ENCODE assay signal across 26 cellular contexts in the genomic region with DNA sequence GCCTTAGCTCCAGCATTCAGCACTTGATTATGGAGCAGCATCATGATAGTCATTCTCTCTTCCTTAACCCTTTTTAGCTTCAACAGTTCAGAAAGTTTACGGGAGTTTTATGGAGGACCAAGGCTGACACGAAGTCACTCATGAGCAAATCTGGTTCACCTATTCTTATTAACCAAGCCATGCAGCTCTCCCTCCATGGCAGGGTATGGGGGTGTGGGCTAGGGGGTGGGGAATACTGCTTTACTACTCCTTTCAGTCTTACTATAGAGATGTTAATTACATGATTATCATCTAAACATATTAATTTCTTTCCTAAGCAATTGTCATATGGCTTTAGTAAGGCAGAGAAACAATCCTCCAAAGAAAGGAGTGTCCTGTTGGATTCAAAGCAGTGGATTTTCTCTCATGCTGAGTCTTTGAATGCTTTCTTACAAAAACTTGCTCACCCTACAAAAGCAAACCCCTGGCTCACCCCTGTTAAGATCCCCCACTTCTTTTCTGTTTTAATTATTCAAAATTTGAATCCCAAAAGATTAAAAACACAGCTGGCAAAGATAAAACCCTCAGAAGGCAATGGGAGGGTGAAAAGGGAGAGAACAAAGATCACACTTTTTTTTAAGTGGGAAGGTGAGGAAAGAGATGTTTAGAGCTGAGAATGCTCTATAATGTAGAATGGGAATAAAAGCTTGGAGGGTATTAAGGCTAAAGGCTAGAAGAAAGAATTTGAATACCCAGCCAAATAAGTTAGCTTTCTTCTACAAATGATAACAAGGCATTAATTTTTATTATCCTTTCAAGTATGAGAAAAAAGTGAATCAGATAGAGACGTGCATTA. TPM values are rescaled to one million over a fixed set of nuclear protein-coding genes. Genes with fewer than 3 reads are reported as not detected.
DNase-seq lines count a peak whose midpoint lies in the region; ATAC-seq, FAIRE-seq and TF ChIP-seq lines count a peak whose summit lies in the region.
"Had no signal": no experiment of that assay in that cellular context is flagged by ENCODE, and none has a peak within 500 bp of the region (broad histone marks: within the 10 kb centered on the region; RNA-seq: fewer than 3 reads in every experiment).

No MANE protein-coding gene starts in this region.

- peak; percentile 52 for FAIRE-seq in urothelium cell line (lab: Jason Lieb, UNC)
- FAIRE-seq: GM12891 had no signal

- no peaks in the 10 kb centered on the region for H3K36me3 Mint-ChIP-seq in endodermal cell (ENCODE audit: low read depth)
- H3K36me3 Mint-ChIP-seq: CD4-positive, alpha-beta memory T cell had no signal

- no peak for ATAC-seq in sciatic nerve
- ATAC-seq: HCT116, Panc1 had no signal

- H3K36me3 ChIP-seq in HUES48 (ENCODE audit: control insufficient read depth, insufficient read depth, low read length) (no peaks in the 10 kb centered on the region), endodermal cell (ENCODE audit: control insufficient read depth, insufficient read depth, low read length) (no peaks in the 10 kb centered on the region)

- H3K4me3 Mint-ChIP-seq in endodermal cell = no peak overlapping the region
- H3K4me3 Mint-ChIP-seq: CD4-positive, alpha-beta memory T cell had no signal

- no peak overlapping the region for H3K4me3 ChIP-seq in HUES48 (ENCODE audit: low read depth, low read length)
- no peak overlapping the region for H3K4me3 ChIP-seq in endodermal cell (ENCODE audit: low read length)

- WGBS in endodermal cell (ENCODE audit: insufficient coverage in 1 of 2, insufficient read length in 1 of 2), 2 experiments = 56 to 71% methylated on average over 1 to 3 of the region's 3 CpGs

- no peak overlapping the region for H3K9ac ChIP-seq in HUES48 (ENCODE audit: low read depth, low read length)
- H3K9ac ChIP-seq in endodermal cell (ENCODE audit: extremely low read depth, low read length, poor library complexity, severe bottlenecking) = no peak overlapping the region

- H3K9me3 Mint-ChIP-seq in endodermal cell = peaks cover 5% of the 10 kb centered on the region

- peaks cover 54% of the 10 kb centered on the region for H3K4me1 Mint-ChIP-seq in endodermal cell
- H3K4me1 Mint-ChIP-seq: CD4-positive, alpha-beta memory T cell had no signal

- intact Hi-C loops in sciatic nerve (cut with DNase I) = no loop called here

- H3K9me3 ChIP-seq in HUES48 (ENCODE audit: control insufficient read depth, insufficient read depth, low read length) (no peaks in the 10 kb centered on the region), endodermal cell (ENCODE audit: control insufficient read depth, low read length) (no peaks in the 10 kb centered on the region)

- peak overlapping the region; percentile 18 for H3K27ac Mint-ChIP-seq in endodermal cell
- H3K27ac Mint-ChIP-seq: CD4-positive, alpha-beta memory T cell had no signal

- in situ Hi-C loops in KBM-7 (cut with MboI; ENCODE audit: low pct_unique_long_range_greater_than_20kb, low sequenced_read_pairs) = no loop called here

- peaks cover 6% of the 10 kb centered on the region for H3K27me3 Mint-ChIP-seq in endodermal cell (ENCODE audit: insufficient read depth)
- H3K27me3 Mint-ChIP-seq: CD4-positive, alpha-beta memory T cell had no signal

- H3K4me1 ChIP-seq in HUES48 (ENCODE audit: control insufficient read depth, insufficient read depth, low read length) (peaks cover 60% of the 10 kb centered on the region), endodermal cell (ENCODE audit: control insufficient read depth, insufficient read depth, low read length) (peaks cover 38% of the 10 kb centered on the region)

- DNase-seq in endodermal cell (no peak), iPS-NIHi7 (ENCODE audit: extremely low spot score) (peak; percentile 17), urothelium cell line (ENCODE audit: low spot score) (no peak), sciatic nerve (ENCODE audit: low spot score) (no peak), KBM-7 (no peak), ecto neural progenitor cell (ENCODE audit: low spot score) (no peak)
- DNase-seq: C1 segment of cervical spinal cord; CD4-positive, alpha-beta memory T cell; COR-L47; DMS 273 treated with DMSO at 0.1 percent for 48 hours; DMS79 treated with DMSO at 0.1 percent for 48 hours; GF-D8; Karpas-422; NCI-H1092; NCI-H1417 treated with DMSO at 0.1 percent for 48 hours; NCI-H1694 treated with DMSO at 0.1 percent for 48 hours; NCI-H2081; NCI-H2227 treated with DMSO at 0.1 percent for 48 hours; NCI-H69; SHP77 had no signal

- no peak for TF ChIP-seq CTCF in endodermal cell (conservative IDR thresholded peaks at IDR 0.05)

- peak overlapping the region; percentile 70 for H3K27ac ChIP-seq in HUES48 (ENCODE audit: low read depth, low read length)
- H3K27ac ChIP-seq in endodermal cell (ENCODE audit: low read depth, low read length) = no peak overlapping the region
- H3K27ac ChIP-seq: RWPE1 had no signal

- peaks cover 45% of the 10 kb centered on the region for H3K27me3 ChIP-seq in HUES48 (ENCODE audit: control insufficient read depth, insufficient read depth, low read length)
- H3K27me3 ChIP-seq in endodermal cell (ENCODE audit: control insufficient read depth, insufficient read depth, low read length, poor library complexity, severe bottlenecking) = no peaks in the 10 kb centered on the region

RNA-seq across cellular contexts. Expression of a gene that starts 46.4 kb away (rescaled TPM):
- total RNA-seq in endodermal cell = 100 to 1,000 TPM; 339 to 438 TPM
- 9.2 TPM for polyA plus RNA-seq in endodermal cell (2013, experiment 1 of 2)
- polyA plus RNA-seq in endodermal cell (2013, experiment 2 of 2) = 11.0 TPM
- 4.1 TPM for total RNA-seq in sciatic nerve
- total RNA-seq: A673; CD4-positive, alpha-beta memory T cell had no signal
- polyA plus RNA-seq: CD4-positive, alpha-beta memory T cell had no signal

Comparison
In these comparisons a context has a peak if more than half of its experiments do, and no peak if none do; other contexts are left out.
1. RNA of a gene that starts 46.4 kb away (total RNA-seq): 339 to 438 TPM in endodermal cell; 4.1 TPM in sciatic nerve (single experiment); every median in the first group is over 10 times any median in the second.